ENCODE assay signal across 2 cellular contexts in genomic region chr14:94557327-94557726, GRCh38.
TF ChIP-seq lines count a peak whose summit lies in the region.

No MANE protein-coding gene starts in this region.

TF ChIP-seq in HepG2, 621 proteins besides CTCF, POLR2A, EP300 and RAD21:
- TF ChIP-seq ZNF331 (CRISPR knock-in tag; IDR thresholded peaks at IDR 0.05): peak; percentile 99
- TF ChIP-seq ZNF441 (CRISPR knock-in tag; IDR thresholded peaks at IDR 0.05; ENCODE audit: borderline replicate concordance): no peak

TF ChIP-seq in GM23338, 12 proteins besides CTCF, POLR2A, EP300 and RAD21:
- no peak for TF ChIP-seq ZNF114 (CRISPR knock-in tag; IDR thresholded peaks at IDR 0.05)
- TF ChIP-seq, protein P1, sequence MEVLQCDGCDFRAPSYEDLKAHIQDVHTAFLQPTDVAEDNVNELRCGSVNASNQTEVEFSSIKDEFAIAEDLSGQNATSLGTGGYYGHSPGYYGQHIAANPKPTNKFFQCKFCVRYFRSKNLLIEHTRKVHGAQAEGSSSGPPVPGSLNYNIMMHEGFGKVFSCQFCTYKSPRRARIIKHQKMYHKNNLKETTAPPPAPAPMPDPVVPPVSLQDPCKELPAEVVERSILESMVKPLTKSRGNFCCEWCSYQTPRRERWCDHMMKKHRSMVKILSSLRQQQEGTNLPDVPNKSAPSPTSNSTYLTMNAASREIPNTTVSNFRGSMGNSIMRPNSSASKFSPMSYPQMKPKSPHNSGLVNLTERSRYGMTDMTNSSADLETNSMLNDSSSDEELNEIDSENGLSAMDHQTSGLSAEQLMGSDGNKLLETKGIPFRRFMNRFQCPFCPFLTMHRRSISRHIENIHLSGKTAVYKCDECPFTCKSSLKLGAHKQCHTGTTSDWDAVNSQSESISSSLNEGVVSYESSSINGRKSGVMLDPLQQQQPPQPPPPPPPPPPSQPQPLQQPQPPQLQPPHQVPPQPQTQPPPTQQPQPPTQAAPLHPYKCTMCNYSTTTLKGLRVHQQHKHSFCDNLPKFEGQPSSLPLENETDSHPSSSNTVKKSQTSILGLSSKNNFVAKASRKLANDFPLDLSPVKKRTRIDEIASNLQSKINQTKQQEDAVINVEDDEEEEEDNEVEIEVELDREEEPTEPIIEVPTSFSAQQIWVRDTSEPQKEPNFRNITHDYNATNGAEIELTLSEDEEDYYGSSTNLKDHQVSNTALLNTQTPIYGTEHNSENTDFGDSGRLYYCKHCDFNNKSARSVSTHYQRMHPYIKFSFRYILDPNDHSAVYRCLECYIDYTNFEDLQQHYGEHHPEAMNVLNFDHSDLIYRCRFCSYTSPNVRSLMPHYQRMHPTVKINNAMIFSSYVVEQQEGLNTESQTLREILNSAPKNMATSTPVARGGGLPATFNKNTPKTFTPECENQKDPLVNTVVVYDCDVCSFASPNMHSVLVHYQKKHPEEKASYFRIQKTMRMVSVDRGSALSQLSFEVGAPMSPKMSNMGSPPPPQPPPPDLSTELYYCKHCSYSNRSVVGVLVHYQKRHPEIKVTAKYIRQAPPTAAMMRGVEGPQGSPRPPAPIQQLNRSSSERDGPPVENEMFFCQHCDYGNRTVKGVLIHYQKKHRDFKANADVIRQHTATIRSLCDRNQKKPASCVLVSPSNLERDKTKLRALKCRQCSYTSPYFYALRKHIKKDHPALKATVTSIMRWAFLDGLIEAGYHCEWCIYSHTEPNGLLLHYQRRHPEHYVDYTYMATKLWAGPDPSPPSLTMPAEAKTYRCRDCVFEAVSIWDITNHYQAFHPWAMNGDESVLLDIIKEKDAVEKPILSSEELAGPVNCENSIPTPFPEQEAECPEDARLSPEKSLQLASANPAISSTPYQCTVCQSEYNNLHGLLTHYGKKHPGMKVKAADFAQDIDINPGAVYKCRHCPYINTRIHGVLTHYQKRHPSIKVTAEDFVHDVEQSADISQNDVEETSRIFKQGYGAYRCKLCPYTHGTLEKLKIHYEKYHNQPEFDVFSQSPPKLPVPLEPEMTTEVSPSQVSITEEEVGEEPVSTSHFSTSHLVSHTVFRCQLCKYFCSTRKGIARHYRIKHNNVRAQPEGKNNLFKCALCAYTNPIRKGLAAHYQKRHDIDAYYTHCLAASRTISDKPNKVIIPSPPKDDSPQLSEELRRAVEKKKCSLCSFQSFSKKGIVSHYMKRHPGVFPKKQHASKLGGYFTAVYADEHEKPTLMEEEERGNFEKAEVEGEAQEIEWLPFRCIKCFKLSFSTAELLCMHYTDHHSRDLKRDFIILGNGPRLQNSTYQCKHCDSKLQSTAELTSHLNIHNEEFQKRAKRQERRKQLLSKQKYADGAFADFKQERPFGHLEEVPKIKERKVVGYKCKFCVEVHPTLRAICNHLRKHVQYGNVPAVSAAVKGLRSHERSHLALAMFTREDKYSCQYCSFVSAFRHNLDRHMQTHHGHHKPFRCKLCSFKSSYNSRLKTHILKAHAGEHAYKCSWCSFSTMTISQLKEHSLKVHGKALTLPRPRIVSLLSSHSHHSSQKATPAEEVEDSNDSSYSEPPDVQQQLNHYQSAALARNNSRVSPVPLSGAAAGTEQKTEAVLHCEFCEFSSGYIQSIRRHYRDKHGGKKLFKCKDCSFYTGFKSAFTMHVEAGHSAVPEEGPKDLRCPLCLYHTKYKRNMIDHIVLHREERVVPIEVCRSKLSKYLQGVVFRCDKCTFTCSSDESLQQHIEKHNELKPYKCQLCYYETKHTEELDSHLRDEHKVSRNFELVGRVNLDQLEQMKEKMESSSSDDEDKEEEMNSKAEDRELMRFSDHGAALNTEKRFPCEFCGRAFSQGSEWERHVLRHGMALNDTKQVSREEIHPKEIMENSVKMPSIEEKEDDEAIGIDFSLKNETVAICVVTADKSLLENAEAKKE (CRISPR knock-in tag; IDR thresholded peaks at IDR 0.05): no peak
- no peak for TF ChIP-seq STAT1 (IDR thresholded peaks at IDR 0.05; ENCODE audit: unreplicated experiment)
- TF ChIP-seq ZNF331 (CRISPR knock-in tag; IDR thresholded peaks at IDR 0.05; ENCODE audit: low read depth): peak; percentile 80
- no peak for TF ChIP-seq EZH2 (IDR thresholded peaks at IDR 0.05; ENCODE audit: low read depth, unreplicated experiment)
- TF ChIP-seq CREB1 (CRISPR knock-in tag; IDR thresholded peaks at IDR 0.05; ENCODE audit: low read depth): no peak
